Comparison of ENCODE assay signal across 12 cellular contexts in genomic region chr9:119026120-119026519, GRCh38.
DNase-seq lines count a peak whose midpoint lies in the region; ATAC-seq lines count a peak whose summit lies in the region.
"Had no signal": no experiment of that assay in that cellular context is flagged by ENCODE, and none has a peak within 500 bp of the region (broad histone marks: within the 10 kb centered on the region; RNA-seq: fewer than 3 reads in every experiment).

No MANE protein-coding gene starts in this region.

- H3K4me3 ChIP-seq in right cardiac atrium (ENCODE audit: low read length) = no peak overlapping the region
- H3K4me3 ChIP-seq in skeletal muscle satellite cell (ENCODE audit: low read length) = no peak overlapping the region

- peak overlapping the region; percentile 96 for H3K27ac ChIP-seq in right cardiac atrium (ENCODE audit: low read length)
- H3K27ac ChIP-seq: epithelial cell of prostate had no signal

- H3K27me3 ChIP-seq in right cardiac atrium (ENCODE audit: control insufficient read depth, insufficient read depth) (no peaks in the 10 kb centered on the region), skeletal muscle satellite cell (ENCODE audit: control insufficient read depth, insufficient read depth, low read length) (no peaks in the 10 kb centered on the region)

- peaks cover 4% of the 10 kb centered on the region for H3K9me3 Mint-ChIP-seq in activated T-helper 2 cell treated with anti-CD3 and anti-CD28 coated beads, Interferon-gamma antibody, Interleukin-2, Interleukin-4, amounts not matched to agents 10 μg/mL and 5 μg/mL and 100 μg/mL, durations not matched to agents 14 hours and 24 hours and 36 hours
- peaks cover 3% of the 10 kb centered on the region for H3K9me3 Mint-ChIP-seq in activated CD4-positive, alpha-beta memory T cell treated with anti-CD3 and anti-CD28 coated beads, Interleukin-2, amount 10 ng/mL, durations not matched to agents 7 days and 5 days
- H3K9me3 Mint-ChIP-seq: nephron progenitor cell; T-helper 1 cell treated with Interleukin-12 subunit alpha and Interleukin-12 subunit beta and Interleukin-4 antibody, amounts not matched to agents 30 μg/mL and 1 μg/mL, for 36 hours had no signal

- H3K36me3 ChIP-seq in skeletal muscle satellite cell (ENCODE audit: insufficient read depth, low read length) = no peaks in the 10 kb centered on the region

- POLR2A ChIA-PET in activated CD4-positive, alpha-beta memory T cell treated with anti-CD3 and anti-CD28 coated beads, Interleukin-2, amount 10 ng/mL, durations not matched to agents 7 days and 5 days (lab: Charles Lee) = no interaction called here

- intact Hi-C loops in right cardiac atrium (cut with DNase I) = no loop called here
- intact Hi-C loops in activated T-helper 2 cell treated with anti-CD3 and anti-CD28 coated beads, Interferon-gamma antibody, Interleukin-2, Interleukin-4, amounts not matched to agents 10 μg/mL and 5 μg/mL and 100 μg/mL, durations not matched to agents 14 hours and 24 hours and 36 hours (cut with micrococcal nuclease) = no loop called here

- H3K4me3 Mint-ChIP-seq in activated T-helper 2 cell treated with anti-CD3 and anti-CD28 coated beads, Interferon-gamma antibody, Interleukin-2, Interleukin-4, amounts not matched to agents 10 μg/mL and 5 μg/mL and 100 μg/mL, durations not matched to agents 14 hours and 24 hours and 36 hours (ENCODE audit: low read depth) = no peak overlapping the region
- no peak overlapping the region for H3K4me3 Mint-ChIP-seq in activated CD4-positive, alpha-beta memory T cell treated with anti-CD3 and anti-CD28 coated beads, Interleukin-2, amount 10 ng/mL, durations not matched to agents 7 days and 5 days
- H3K4me3 Mint-ChIP-seq: nephron progenitor cell; T-helper 1 cell treated with Interleukin-12 subunit alpha and Interleukin-12 subunit beta and Interleukin-4 antibody, amounts not matched to agents 30 μg/mL and 1 μg/mL, for 36 hours had no signal

- H3K4me1 ChIP-seq in right cardiac atrium (ENCODE audit: control insufficient read depth, insufficient read depth, low read length) (no peaks in the 10 kb centered on the region), skeletal muscle satellite cell (ENCODE audit: control insufficient read depth, insufficient read depth, low read length) (peaks cover 25% of the 10 kb centered on the region)

- no peak overlapping the region for H3K27ac Mint-ChIP-seq in activated T-helper 2 cell treated with anti-CD3 and anti-CD28 coated beads, Interferon-gamma antibody, Interleukin-2, Interleukin-4, amounts not matched to agents 10 μg/mL and 5 μg/mL and 100 μg/mL, durations not matched to agents 14 hours and 24 hours and 36 hours
- no peak overlapping the region for H3K27ac Mint-ChIP-seq in activated CD4-positive, alpha-beta memory T cell treated with anti-CD3 and anti-CD28 coated beads, Interleukin-2, amount 10 ng/mL, durations not matched to agents 7 days and 5 days
- H3K27ac Mint-ChIP-seq: nephron progenitor cell; T-helper 1 cell treated with Interleukin-12 subunit alpha and Interleukin-12 subunit beta and Interleukin-4 antibody, amounts not matched to agents 30 μg/mL and 1 μg/mL, for 36 hours had no signal

- no peaks in the 10 kb centered on the region for H3K4me1 Mint-ChIP-seq in activated T-helper 2 cell treated with anti-CD3 and anti-CD28 coated beads, Interferon-gamma antibody, Interleukin-2, Interleukin-4, amounts not matched to agents 10 μg/mL and 5 μg/mL and 100 μg/mL, durations not matched to agents 14 hours and 24 hours and 36 hours (ENCODE audit: low read depth)
- no peaks in the 10 kb centered on the region for H3K4me1 Mint-ChIP-seq in activated CD4-positive, alpha-beta memory T cell treated with anti-CD3 and anti-CD28 coated beads, Interleukin-2, amount 10 ng/mL, durations not matched to agents 7 days and 5 days

- H3K9ac ChIP-seq in skeletal muscle satellite cell (ENCODE audit: low read depth, low read length) = peak overlapping the region; percentile 65

- H3K9me3 ChIP-seq in right cardiac atrium (ENCODE audit: control insufficient read depth, low read length) (no peaks in the 10 kb centered on the region), skeletal muscle satellite cell (replicated peaks; ENCODE audit: low read length) (no peaks in the 10 kb centered on the region)

- H3K36me3 Mint-ChIP-seq in activated T-helper 2 cell treated with anti-CD3 and anti-CD28 coated beads, Interferon-gamma antibody, Interleukin-2, Interleukin-4, amounts not matched to agents 10 μg/mL and 5 μg/mL and 100 μg/mL, durations not matched to agents 14 hours and 24 hours and 36 hours (ENCODE audit: low read depth) = no peaks in the 10 kb centered on the region
- no peaks in the 10 kb centered on the region for H3K36me3 Mint-ChIP-seq in activated CD4-positive, alpha-beta memory T cell treated with anti-CD3 and anti-CD28 coated beads, Interleukin-2, amount 10 ng/mL, durations not matched to agents 7 days and 5 days (ENCODE audit: low read depth)

- DNase-seq in LHCN-M2 (ENCODE audit: low read depth) = peak; percentile 97
- DNase-seq in amniotic epithelial cell (ENCODE audit: low read depth) = peak; percentile 12
- peak; percentile 62 to 82 (median 77) for DNase-seq in right cardiac atrium
- DNase-seq in H4 (ENCODE audit: low spot score) = no peak
- DNase-seq in activated T-helper 2 cell treated with anti-CD3 and anti-CD28 coated beads, Interferon-gamma antibody, Interleukin-2, Interleukin-4, amounts not matched to agents 10 μg/mL and 5 μg/mL and 100 μg/mL, durations not matched to agents 14 hours and 24 hours and 36 hours (ENCODE audit: low spot score) = no peak
- DNase-seq in activated CD4-positive, alpha-beta memory T cell treated with anti-CD3 and anti-CD28 coated beads, Interleukin-2, amount 10 ng/mL, durations not matched to agents 7 days and 5 days = no peak
- DNase-seq: DND-41, nephron progenitor cell had no signal

- ATAC-seq in right cardiac atrium = peak; percentile 75 to 81
- no peak for ATAC-seq in GM21381 (IDR thresholded peaks at IDR 0.05; ENCODE audit: unreplicated experiment)

- CTCF ChIA-PET in activated CD4-positive, alpha-beta memory T cell treated with anti-CD3 and anti-CD28 coated beads, Interleukin-2, amount 10 ng/mL, durations not matched to agents 7 days and 5 days (lab: Charles Lee) = no interaction called here

- H3K4me2 ChIP-seq in skeletal muscle satellite cell (ENCODE audit: low read length) = peak overlapping the region; percentile 49

- no peaks in the 10 kb centered on the region for H3K27me3 Mint-ChIP-seq in activated T-helper 2 cell treated with anti-CD3 and anti-CD28 coated beads, Interferon-gamma antibody, Interleukin-2, Interleukin-4, amounts not matched to agents 10 μg/mL and 5 μg/mL and 100 μg/mL, durations not matched to agents 14 hours and 24 hours and 36 hours (ENCODE audit: low read depth)
- H3K27me3 Mint-ChIP-seq in activated CD4-positive, alpha-beta memory T cell treated with anti-CD3 and anti-CD28 coated beads, Interleukin-2, amount 10 ng/mL, durations not matched to agents 7 days and 5 days = no peaks in the 10 kb centered on the region

- WGBS in right cardiac atrium = 27% methylated on average over 4 of the region's 4 CpGs

Comparison
In these comparisons a context has a peak if more than half of its experiments do, and no peak if none do; other contexts are left out.
1. DNase-seq: peak in LHCN-M2 (single experiment), amniotic epithelial cell (single experiment) and right cardiac atrium (3 of 3); none in H4 (single experiment), activated T-helper 2 cell treated with anti-CD3 and anti-CD28 coated beads, Interferon-gamma antibody, Interleukin-2, Interleukin-4, amounts not matched to agents 10 μg/mL and 5 μg/mL and 100 μg/mL, durations not matched to agents 14 hours and 24 hours and 36 hours (single experiment) and activated CD4-positive, alpha-beta memory T cell treated with anti-CD3 and anti-CD28 coated beads, Interleukin-2, amount 10 ng/mL, durations not matched to agents 7 days and 5 days (single experiment).